Comparison of ENCODE assay signal across 10 cellular contexts in the genomic region with DNA sequence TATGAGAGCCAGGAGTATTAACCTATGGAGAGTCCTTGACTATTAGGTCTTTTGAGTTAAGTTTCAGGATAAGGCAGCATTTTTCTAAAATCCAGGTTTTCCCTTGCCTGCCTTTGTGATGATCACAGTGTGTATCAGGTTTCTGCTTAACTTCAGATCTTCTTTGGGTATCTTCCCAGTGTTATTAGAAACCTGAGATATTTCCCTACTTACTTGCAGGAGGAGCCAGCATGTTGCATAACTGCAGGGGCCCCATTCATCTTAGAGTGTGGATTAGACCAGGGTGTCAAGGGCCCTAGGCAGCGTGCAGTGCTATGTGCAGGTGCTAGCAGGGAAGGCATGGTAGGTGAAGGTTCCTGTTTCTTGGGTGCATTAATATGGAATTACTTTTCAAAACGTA.
DNase-seq lines count a peak whose midpoint lies in the region; ATAC-seq, FAIRE-seq and TF ChIP-seq lines count a peak whose summit lies in the region.
"Had no signal": no experiment of that assay in that cellular context is flagged by ENCODE, and none has a peak within 500 bp of the region (broad histone marks: within the 10 kb centered on the region; RNA-seq: fewer than 3 reads in every experiment).

No MANE protein-coding gene starts in this region.

- no peak overlapping the region for H3K4me3 Mint-ChIP-seq in activated naive CD4-positive, alpha-beta T cell treated with anti-CD3 and anti-CD28 coated beads, Interleukin-2, amount 50 U/mL, for 24 hours
- no peak overlapping the region; the same call in 1 of the 2 replicates for H3K4me3 Mint-ChIP-seq in WTC11
- H3K4me3 Mint-ChIP-seq in activated naive CD4-positive, alpha-beta T cell treated with anti-CD3 and anti-CD28 coated beads, Interleukin-2, amount 10 ng/mL, durations not matched to agents 7 days and 5 days, result no peak overlapping the region
- no peak overlapping the region for H3K4me3 Mint-ChIP-seq in naive thymus-derived CD8-positive, alpha-beta T cell

- intact Hi-C loops in kidney (cut with DNase I), result no loop called here

- H3K27ac ChIP-seq in kidney (ENCODE audit: low read depth in 2 of 2, low read length in 2 of 2) (peak overlapping the region; percentile 59 to 62), subcutaneous abdominal adipose tissue (ENCODE audit: low read depth, low read length) (peak overlapping the region; percentile 5), WERI-Rb-1 (no peak overlapping the region)

- peaks cover 22 to 47% of the 10 kb centered on the region in 2 donors for H3K4me1 ChIP-seq in kidney (ENCODE audit: control insufficient read depth in 1 of 2, insufficient read depth in 1 of 2, low read depth in 1 of 2, low read length in 2 of 2)
- peaks cover 2 to 46% (median 21%) of the 10 kb centered on the region in 5 donors for H3K4me1 ChIP-seq in subcutaneous abdominal adipose tissue (ENCODE audit: control insufficient read depth in 5 of 5, insufficient read depth in 5 of 5, low read length in 5 of 5)

- TF ChIP-seq CTCF in WTC11 (IDR thresholded peaks at IDR 0.05) (no peak), kidney (IDR thresholded peaks at IDR 0.05; ENCODE audit: borderline replicate concordance, extremely low read depth, insufficient read depth) (no peak), WERI-Rb-1 (IDR thresholded peaks at IDR 0.05; ENCODE audit: low read depth, low read length) (no peak)

- H3K9ac ChIP-seq in kidney (ENCODE audit: low read length in 2 of 2) (peak overlapping the region in 1 of 2 donors; percentile 7), subcutaneous abdominal adipose tissue (ENCODE audit: low read length in 5 of 5) (no peak overlapping the region)

- POLR2A ChIA-PET in WTC11 (lab: Charles Lee), result no interaction called here
- POLR2A ChIA-PET in naive thymus-derived CD8-positive, alpha-beta T cell (lab: Charles Lee), result no interaction called here

- peak overlapping the region; percentile 70 for H3K27ac Mint-ChIP-seq in activated naive CD4-positive, alpha-beta T cell treated with anti-CD3 and anti-CD28 coated beads, Interleukin-2, amount 50 U/mL, for 24 hours
- peak overlapping the region; percentile 77 for H3K27ac Mint-ChIP-seq in WTC11
- H3K27ac Mint-ChIP-seq in activated naive CD4-positive, alpha-beta T cell treated with anti-CD3 and anti-CD28 coated beads, Interleukin-2, amount 10 ng/mL, durations not matched to agents 7 days and 5 days, result no peak overlapping the region
- no peak overlapping the region for H3K27ac Mint-ChIP-seq in naive thymus-derived CD8-positive, alpha-beta T cell

- peaks cover 4% of the 10 kb centered on the region for H3K9me3 Mint-ChIP-seq in activated naive CD4-positive, alpha-beta T cell treated with anti-CD3 and anti-CD28 coated beads, Interleukin-2, amount 50 U/mL, for 24 hours
- no peaks in the 10 kb centered on the region for H3K9me3 Mint-ChIP-seq in WTC11
- peaks cover 2% of the 10 kb centered on the region for H3K9me3 Mint-ChIP-seq in activated naive CD4-positive, alpha-beta T cell treated with anti-CD3 and anti-CD28 coated beads, Interleukin-2, amount 10 ng/mL, durations not matched to agents 7 days and 5 days
- H3K9me3 Mint-ChIP-seq in naive thymus-derived CD8-positive, alpha-beta T cell, result peaks cover 0 to 18% (median 4%) of the 10 kb centered on the region in 9 donors

- H3K9me3 ChIP-seq in kidney (ENCODE audit: control insufficient read depth in 1 of 2, low read length in 2 of 2) (no peaks in the 10 kb centered on the region), subcutaneous abdominal adipose tissue (ENCODE audit: control insufficient read depth in 5 of 5, low read length in 5 of 5) (no peaks in the 10 kb centered on the region), WERI-Rb-1 (ENCODE audit: severe bottlenecking) (peaks cover 2% of the 10 kb centered on the region)

- no peaks in the 10 kb centered on the region for H3K36me3 Mint-ChIP-seq in activated naive CD4-positive, alpha-beta T cell treated with anti-CD3 and anti-CD28 coated beads, Interleukin-2, amount 50 U/mL, for 24 hours
- no peaks in the 10 kb centered on the region for H3K36me3 Mint-ChIP-seq in WTC11
- H3K36me3 Mint-ChIP-seq in activated naive CD4-positive, alpha-beta T cell treated with anti-CD3 and anti-CD28 coated beads, Interleukin-2, amount 10 ng/mL, durations not matched to agents 7 days and 5 days, result no peaks in the 10 kb centered on the region
- H3K36me3 Mint-ChIP-seq in naive thymus-derived CD8-positive, alpha-beta T cell, result peaks cover 2 to 9% (median 3%) of the 10 kb centered on the region in 3 donors

- peaks cover 51% of the 10 kb centered on the region for H3K27me3 Mint-ChIP-seq in activated naive CD4-positive, alpha-beta T cell treated with anti-CD3 and anti-CD28 coated beads, Interleukin-2, amount 50 U/mL, for 24 hours
- no peaks in the 10 kb centered on the region for H3K27me3 Mint-ChIP-seq in WTC11 (ENCODE audit: low read depth)
- H3K27me3 Mint-ChIP-seq in activated naive CD4-positive, alpha-beta T cell treated with anti-CD3 and anti-CD28 coated beads, Interleukin-2, amount 10 ng/mL, durations not matched to agents 7 days and 5 days, result peaks cover 93% of the 10 kb centered on the region
- peaks cover 57 to 87% (median 71%) of the 10 kb centered on the region in 5 donors for H3K27me3 Mint-ChIP-seq in naive thymus-derived CD8-positive, alpha-beta T cell

- CTCF ChIA-PET in WTC11 (lab: Charles Lee), result interaction anchor here (0.6 to 3.0 kb wide), 10 partner anchors 8 to 1282 kb away, joined by 3 to 16 read pairs (median 6); partner anchors contain the start of gene ZNRF3
- CTCF ChIA-PET in activated naive CD4-positive, alpha-beta T cell treated with anti-CD3 and anti-CD28 coated beads, Interleukin-2, amount 10 ng/mL, durations not matched to agents 7 days and 5 days (lab: Charles Lee), result no interaction called here

- ATAC-seq in WTC11, result no peak; the same call in 1 of the 2 replicates
- ATAC-seq in naive thymus-derived CD8-positive, alpha-beta T cell, result no peak

- no peak for DNase-seq in activated naive CD4-positive, alpha-beta T cell treated with Interleukin-2 at 50 U/mL for 16 hours
- DNase-seq in WTC11 (ENCODE audit: low spot score) (no peak), kidney (no peak), WERI-Rb-1 (no peak)
- DNase-seq in activated naive CD4-positive, alpha-beta T cell treated with anti-CD3 and anti-CD28 coated beads, Interleukin-2, amount 10 ng/mL, durations not matched to agents 7 days and 5 days, result no peak
- no peak for DNase-seq in naive thymus-derived CD8-positive, alpha-beta T cell
- DNase-seq: EL, NCI-H1694 had no signal

- FAIRE-seq in kidney (lab: Jason Lieb, UNC), result no peak

- H3K36me3 ChIP-seq in kidney (ENCODE audit: control insufficient read depth in 1 of 2, insufficient read depth in 2 of 2, low read length in 2 of 2), result no peaks in the 10 kb centered on the region
- H3K36me3 ChIP-seq in subcutaneous abdominal adipose tissue (ENCODE audit: control insufficient read depth in 5 of 5, insufficient read depth in 5 of 5, low read length in 5 of 5), result no peaks in the 10 kb centered on the region
- 0 out of 2 replicates have a peak, but pooled peaks cover 2% of the 10 kb centered on the region for H3K36me3 ChIP-seq in WERI-Rb-1

- peaks cover 22% of the 10 kb centered on the region for H3K4me1 Mint-ChIP-seq in activated naive CD4-positive, alpha-beta T cell treated with anti-CD3 and anti-CD28 coated beads, Interleukin-2, amount 50 U/mL, for 24 hours
- H3K4me1 Mint-ChIP-seq in WTC11, result peaks cover 56% of the 10 kb centered on the region
- H3K4me1 Mint-ChIP-seq in activated naive CD4-positive, alpha-beta T cell treated with anti-CD3 and anti-CD28 coated beads, Interleukin-2, amount 10 ng/mL, durations not matched to agents 7 days and 5 days, result peaks cover 17% of the 10 kb centered on the region
- peaks cover 9 to 24% (median 20%) of the 10 kb centered on the region in 4 donors for H3K4me1 Mint-ChIP-seq in naive thymus-derived CD8-positive, alpha-beta T cell

- H3K27me3 ChIP-seq in subcutaneous abdominal adipose tissue (ENCODE audit: control insufficient read depth in 5 of 5, insufficient read depth in 4 of 5, low read length in 5 of 5), result no peaks in the 10 kb centered on the region
- no peaks in the 10 kb centered on the region for H3K27me3 ChIP-seq in WERI-Rb-1 (ENCODE audit: insufficient read depth, low read depth, severe bottlenecking)

- H3K4me3 ChIP-seq in kidney (ENCODE audit: low read length in 2 of 2), result no peak overlapping the region
- no peak overlapping the region for H3K4me3 ChIP-seq in subcutaneous abdominal adipose tissue (ENCODE audit: low read depth in 1 of 5, low read length in 5 of 5)
- H3K4me3 ChIP-seq in WERI-Rb-1 (ENCODE audit: low read depth, low read length), result no peak overlapping the region

TF ChIP-seq in WTC11, 78 proteins besides CTCF, POLR2A, EP300 and RAD21 (continues in another document):
- TF ChIP-seq SP1 (CRISPR knock-in tag; conservative IDR thresholded peaks at IDR 0.05) (no peak), JAZF1 (CRISPR knock-in tag; IDR thresholded peaks at IDR 0.05) (no peak), MLX (CRISPR knock-in tag; IDR thresholded peaks at IDR 0.05) (no peak), SMAD4 (CRISPR knock-in tag; IDR thresholded peaks at IDR 0.05) (no peak), ZNF416 (CRISPR knock-in tag; IDR thresholded peaks at IDR 0.05) (no peak)
- TF ChIP-seq, protein P1, sequence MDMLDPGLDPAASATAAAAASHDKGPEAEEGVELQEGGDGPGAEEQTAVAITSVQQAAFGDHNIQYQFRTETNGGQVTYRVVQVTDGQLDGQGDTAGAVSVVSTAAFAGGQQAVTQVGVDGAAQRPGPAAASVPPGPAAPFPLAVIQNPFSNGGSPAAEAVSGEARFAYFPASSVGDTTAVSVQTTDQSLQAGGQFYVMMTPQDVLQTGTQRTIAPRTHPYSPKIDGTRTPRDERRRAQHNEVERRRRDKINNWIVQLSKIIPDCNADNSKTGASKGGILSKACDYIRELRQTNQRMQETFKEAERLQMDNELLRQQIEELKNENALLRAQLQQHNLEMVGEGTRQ (CRISPR knock-in tag; IDR thresholded peaks at IDR 0.05), result no peak

Comparison
In these comparisons a context has a peak if more than half of its experiments do, and no peak if none do; other contexts are left out.
1. H3K27ac Mint-ChIP-seq: peak in activated naive CD4-positive, alpha-beta T cell treated with anti-CD3 and anti-CD28 coated beads, Interleukin-2, amount 50 U/mL, for 24 hours (single experiment) and WTC11 (single experiment); none in activated naive CD4-positive, alpha-beta T cell treated with anti-CD3 and anti-CD28 coated beads, Interleukin-2, amount 10 ng/mL, durations not matched to agents 7 days and 5 days (single experiment) and naive thymus-derived CD8-positive, alpha-beta T cell (0 of 10).